8 cellular contexts compared by ENCODE assay signal in genomic region chr5:132283423-132284043, GRCh38. TPM values are rescaled to one million over a fixed set of nuclear protein-coding genes. Genes with fewer than 3 reads are reported as not detected.
DNase-seq lines count a peak whose midpoint lies in the region; ATAC-seq and TF ChIP-seq lines count a peak whose summit lies in the region.

No MANE protein-coding gene starts in this region.

- no peaks in the 10 kb centered on the region for H3K9me2 ChIP-seq in OCI-LY1 (ENCODE audit: low read depth, low read length)

- H3K4me2 ChIP-seq in OCI-LY1 (ENCODE audit: low read length), result no peak overlapping the region
- H3K4me2 ChIP-seq in osteoblast (ENCODE audit: insufficient read depth, low read length), result no peak overlapping the region

- TF ChIP-seq CTCF in GM12864 (IDR thresholded peaks at IDR 0.05; ENCODE audit: low read depth, low read length, missing control alignments), result peak; percentile 65
- TF ChIP-seq CTCF in OCI-LY1 (IDR thresholded peaks at IDR 0.05; ENCODE audit: low read length), result peak; percentile 43; the same call in 1 of the 2 replicates
- TF ChIP-seq CTCF in endothelial cell (IDR thresholded peaks at IDR 0.05; ENCODE audit: unreplicated experiment), result peak; percentile 58
- TF ChIP-seq CTCF in osteoblast (IDR thresholded peaks at IDR 0.05; ENCODE audit: extremely low read depth, low read depth, low read length), result peak; percentile 70

- ATAC-seq in HG03571 (IDR thresholded peaks at IDR 0.05; ENCODE audit: unreplicated experiment), result no peak
- ATAC-seq in GM18498 (IDR thresholded peaks at IDR 0.05; ENCODE audit: unreplicated experiment), result no peak
- no peak for ATAC-seq in GM18870 (IDR thresholded peaks at IDR 0.05; ENCODE audit: unreplicated experiment)
- no peak for ATAC-seq in effector memory CD8-positive, alpha-beta T cell (replicated peaks)

- no peak overlapping the region for H3K27ac ChIP-seq in OCI-LY1 (ENCODE audit: low read depth, low read length, poor library complexity, severe bottlenecking)
- no peak overlapping the region for H3K27ac ChIP-seq in osteoblast (ENCODE audit: low read depth, low read length)

- peaks cover under 1% of the 10 kb centered on the region; the same call in 1 of the 2 replicates for H3K27me3 ChIP-seq in OCI-LY1 (ENCODE audit: insufficient read depth, low read length)
- no peaks in the 10 kb centered on the region for H3K27me3 ChIP-seq in osteoblast (ENCODE audit: insufficient read depth, low read length)

- no peaks in the 10 kb centered on the region for H3K9me3 Mint-ChIP-seq in endothelial cell (ENCODE audit: unreplicated experiment)
- no peaks in the 10 kb centered on the region for H3K9me3 Mint-ChIP-seq in effector memory CD8-positive, alpha-beta T cell

- H3K9me3 ChIP-seq in OCI-LY1 (ENCODE audit: low read length) (no peaks in the 10 kb centered on the region), osteoblast (ENCODE audit: low read depth, low read length) (no peaks in the 10 kb centered on the region)

- DNase-seq in GM12864 (ENCODE audit: low read depth) (no peak), endothelial cell (ENCODE audit: low spot score) (no peak), osteoblast (ENCODE audit: insufficient read length, low spot score, missing footprints) (peak; percentile 94)
- no peak for DNase-seq in effector memory CD8-positive, alpha-beta T cell

- H3K36me3 ChIP-seq in OCI-LY1 (ENCODE audit: insufficient read depth, low read length) (no peaks in the 10 kb centered on the region), osteoblast (ENCODE audit: insufficient read depth, low read length) (no peaks in the 10 kb centered on the region)

- no peak overlapping the region for H2AFZ ChIP-seq in OCI-LY1 (ENCODE audit: low read length)
- no peak overlapping the region for H2AFZ ChIP-seq in osteoblast (ENCODE audit: low read length)

- H4K20me1 ChIP-seq in OCI-LY1 (ENCODE audit: insufficient read depth, low read length) (no peaks in the 10 kb centered on the region), osteoblast (ENCODE audit: insufficient read depth, low read length) (no peaks in the 10 kb centered on the region)

- H3K4me1 Mint-ChIP-seq in endothelial cell (ENCODE audit: unreplicated experiment), result no peaks in the 10 kb centered on the region
- peaks cover 0 to 2% of the 10 kb centered on the region in 2 donors for H3K4me1 Mint-ChIP-seq in effector memory CD8-positive, alpha-beta T cell (ENCODE audit: low read depth in 2 of 2)

- H3K4me3 Mint-ChIP-seq in endothelial cell (ENCODE audit: unreplicated experiment), result no peak overlapping the region
- no peak overlapping the region for H3K4me3 Mint-ChIP-seq in effector memory CD8-positive, alpha-beta T cell

- H3K9ac ChIP-seq in OCI-LY1 (ENCODE audit: low read length), result no peak overlapping the region

- no peaks in the 10 kb centered on the region for H3K36me3 Mint-ChIP-seq in endothelial cell (ENCODE audit: low read depth, unreplicated experiment)
- H3K36me3 Mint-ChIP-seq in effector memory CD8-positive, alpha-beta T cell (ENCODE audit: insufficient read depth), result no peaks in the 10 kb centered on the region

- no peak overlapping the region for H3K27ac Mint-ChIP-seq in endothelial cell (ENCODE audit: unreplicated experiment)
- no peak overlapping the region for H3K27ac Mint-ChIP-seq in effector memory CD8-positive, alpha-beta T cell

- H3F3A ChIP-seq in OCI-LY1 (ENCODE audit: insufficient read depth, low read length), result no peaks in the 10 kb centered on the region

- no peaks in the 10 kb centered on the region for H3K27me3 Mint-ChIP-seq in endothelial cell (ENCODE audit: unreplicated experiment)
- peaks cover 12 to 25% of the 10 kb centered on the region in 2 donors for H3K27me3 Mint-ChIP-seq in effector memory CD8-positive, alpha-beta T cell

- no peaks in the 10 kb centered on the region for H3K79me2 ChIP-seq in OCI-LY1 (ENCODE audit: insufficient read depth, low read length)
- H3K79me2 ChIP-seq in osteoblast (ENCODE audit: insufficient read depth, low read length), result no peaks in the 10 kb centered on the region

- H3K4me3 ChIP-seq in GM12864 (ENCODE audit: low read depth, low read length) (no peak overlapping the region), OCI-LY1 (ENCODE audit: low read depth, low read length, poor library complexity, severe bottlenecking) (no peak overlapping the region), osteoblast (ENCODE audit: insufficient read depth, low read length) (no peak overlapping the region)

- no peaks in the 10 kb centered on the region for H3K4me1 ChIP-seq in OCI-LY1 (ENCODE audit: insufficient read depth, low read length, severe bottlenecking)
- H3K4me1 ChIP-seq in osteoblast (ENCODE audit: insufficient read depth, low read length), result no peaks in the 10 kb centered on the region

RNA-seq across cellular contexts. Expression of gene SLC22A4, which starts 10.7 kb away (rescaled TPM):
- total RNA-seq in endothelial cell (ENCODE audit: unreplicated experiment) (0.13 TPM), osteoblast (2.9 and 3.8 TPM in 2 replicates)

RNA-seq across cellular contexts. Expression of gene PDLIM4, which starts 26.0 kb away (rescaled TPM):
- total RNA-seq in endothelial cell (ENCODE audit: unreplicated experiment) (8.5 TPM), osteoblast (47.7 and 67.7 TPM in 2 replicates)

RNA-seq across cellular contexts. Expression of gene P4HA2, which starts 55.9 kb away (rescaled TPM):
- total RNA-seq in endothelial cell (ENCODE audit: unreplicated experiment) (9.9 TPM), osteoblast (155 and 186 TPM in 2 replicates)

Comparison
In these comparisons a context has a peak if more than half of its experiments do, and no peak if none do; other contexts are left out.
1. RNA of gene P4HA2, which starts 55.9 kb away (total RNA-seq): 155 to 186 TPM in osteoblast; 9.9 TPM in endothelial cell (single experiment); every median in the first group is over 10 times any median in the second.
2. Peak in every context shown above with its lines, with median percentiles within 50 percentile points of each other: CTCF ChIP-seq.